In genomic region chr22:39522567-39523300, GRCh38 we compare ENCODE assay signal across 8 cellular contexts. TPM values are rescaled to one million over a fixed set of nuclear protein-coding genes. Genes with fewer than 3 reads are reported as not detected.
DNase-seq lines count a peak whose midpoint lies in the region; ATAC-seq lines count a peak whose summit lies in the region.

No MANE protein-coding gene starts in this region.

- no peaks in the 10 kb centered on the region for H3K9me3 Mint-ChIP-seq in activated naive CD4-positive, alpha-beta T cell treated with anti-CD3 and anti-CD28 coated beads, Interleukin-2, amount 50 U/mL, for 72 hours

- ATAC-seq in activated naive CD4-positive, alpha-beta T cell treated with anti-CD3 and anti-CD28 coated beads, Interleukin-2, amount 50 U/mL, for 72 hours: peak in 1 of 2 donors; percentile 2
- no peak for ATAC-seq in GM19463 (IDR thresholded peaks at IDR 0.05; ENCODE audit: unreplicated experiment)

- H3K4me3 ChIP-seq in skin epidermis: peak overlapping the region; percentile 83 to 100 (median 91)

- peak; percentile 50 for DNase-seq in NCI-H2196 (lab: John Stamatoyannopoulos, UW; ENCODE audit: unreplicated experiment)
- no peak for DNase-seq in NCI-H2196 treated with DMSO at 0.1 percent for 48 hours (lab: John Stamatoyannopoulos, UW; ENCODE audit: unreplicated experiment)
- DNase-seq in NCI-H1092 (lab: John Stamatoyannopoulos, UW): peak; percentile 64
- DNase-seq in activated naive CD4-positive, alpha-beta T cell treated with anti-CD3 and anti-CD28 coated beads, Interleukin-2, amount 50 U/mL, for 72 hours (ENCODE audit: low spot score in 2 of 2): peak in 1 of 2 donors; percentile 55
- DNase-seq in hepatic stellate cell (ENCODE audit: low spot score): peak; percentile 62
- DNase-seq in GM19238 (ENCODE audit: insufficient read length, low spot score): no peak

- peak overlapping the region in 19 of 21 experiments; percentile 12 to 100 (median 55) for H3K27ac ChIP-seq in skin epidermis

- peak overlapping the region; percentile 97 to 100 for H3K27ac Mint-ChIP-seq in activated naive CD4-positive, alpha-beta T cell treated with anti-CD3 and anti-CD28 coated beads, Interleukin-2, amount 50 U/mL, for 72 hours

- H3K36me3 Mint-ChIP-seq in activated naive CD4-positive, alpha-beta T cell treated with anti-CD3 and anti-CD28 coated beads, Interleukin-2, amount 50 U/mL, for 72 hours: peaks cover 32 to 60% of the 10 kb centered on the region in 2 donors

RNA-seq across cellular contexts. Expression of gene ATF4, which starts 2.4 kb away (rescaled TPM):
- total RNA-seq in activated naive CD4-positive, alpha-beta T cell treated with anti-CD3 and anti-CD28 coated beads, Interleukin-2, amount 50 U/mL, for 72 hours: 100 to 1,000 TPM; 460 to 506 TPM

RNA-seq across cellular contexts. Expression of gene RPS19BP1, which starts 9.8 kb away (rescaled TPM):
- 10 to 100 TPM; 47.6 to 64.2 TPM for total RNA-seq in activated naive CD4-positive, alpha-beta T cell treated with anti-CD3 and anti-CD28 coated beads, Interleukin-2, amount 50 U/mL, for 72 hours

RNA-seq across cellular contexts. Expression of gene MIEF1, which starts 20.6 kb away (rescaled TPM):
- total RNA-seq in activated naive CD4-positive, alpha-beta T cell treated with anti-CD3 and anti-CD28 coated beads, Interleukin-2, amount 50 U/mL, for 72 hours: 10 to 100 TPM; 37.5 to 52.2 TPM

RNA-seq across cellular contexts. Expression of gene CACNA1I, which starts 47.8 kb away (rescaled TPM):
- total RNA-seq in activated naive CD4-positive, alpha-beta T cell treated with anti-CD3 and anti-CD28 coated beads, Interleukin-2, amount 50 U/mL, for 72 hours: 1 to 10 TPM in 1 of 2 donors, under 1 TPM in 1; 0.27 to 1.4 TPM

Comparison
In these comparisons a context has a peak if more than half of its experiments do, and no peak if none do; other contexts are left out.
1. DNase-seq: peak in NCI-H2196 (single experiment), NCI-H1092 (single experiment) and hepatic stellate cell (single experiment); none in NCI-H2196 treated with DMSO at 0.1 percent for 48 hours (single experiment) and GM19238 (single experiment).